Comparison of ENCODE assay signal across 1 cellular context in the genomic region with DNA sequence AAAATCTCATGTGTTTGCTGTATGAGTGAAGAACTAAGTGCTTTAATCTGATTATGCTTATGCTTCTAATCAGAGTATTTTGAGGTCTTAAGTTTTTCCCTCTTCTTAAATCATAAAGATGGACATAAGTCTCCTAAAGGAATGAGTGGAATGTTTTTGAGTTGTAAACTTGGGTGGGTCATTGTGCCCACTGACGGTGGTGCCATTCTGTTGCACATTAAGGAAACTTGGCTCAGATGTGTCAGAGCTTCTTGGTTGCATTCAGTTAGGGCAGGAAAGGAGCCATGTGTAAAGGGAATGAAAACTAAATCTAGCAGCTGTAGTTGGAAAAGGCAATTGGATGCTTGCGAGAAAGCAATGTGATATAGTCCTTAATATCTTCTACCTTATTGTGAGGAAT.
TF ChIP-seq lines count a peak whose summit lies in the region.

No MANE protein-coding gene starts in this region.

TF ChIP-seq in HEK293T, 16 proteins besides CTCF, POLR2A, EP300 and RAD21 (continued from another document):
- TF ChIP-seq TARDBP (IDR thresholded peaks at IDR 0.05) (no peak), SP1 (IDR thresholded peaks at IDR 0.05) (no peak)
